Comparison of ENCODE assay signal across 26 cellular contexts in genomic region chr15:26023231-26023630, GRCh38.
DNase-seq lines count a peak whose midpoint lies in the region; ATAC-seq, FAIRE-seq and TF ChIP-seq lines count a peak whose summit lies in the region.
"Had no signal": no experiment of that assay in that cellular context is flagged by ENCODE, and none has a peak within 500 bp of the region (broad histone marks: within the 10 kb centered on the region; RNA-seq: fewer than 3 reads in every experiment).

No MANE protein-coding gene starts in this region.

- H3K4me1 Mint-ChIP-seq in activated naive CD4-positive, alpha-beta T cell treated with anti-CD3 and anti-CD28 coated beads, Interleukin-2, amount 10 ng/mL, durations not matched to agents 7 days and 5 days = no peaks in the 10 kb centered on the region
- H3K4me1 Mint-ChIP-seq in osteocyte (ENCODE audit: unreplicated experiment) = peaks cover 6% of the 10 kb centered on the region
- no peaks in the 10 kb centered on the region for H3K4me1 Mint-ChIP-seq in activated CD8-positive, alpha-beta T cell treated with anti-CD3 and anti-CD28 coated beads, Interleukin-2, amount 10 ng/mL, durations not matched to agents 7 days and 5 days (ENCODE audit: low read depth)
- H3K4me1 Mint-ChIP-seq: CD14-positive monocyte; CD8-positive, alpha-beta memory T cell had no signal

- H3K27me3 ChIP-seq in H1 (replicated peaks in 1 of 4; ENCODE audit: control insufficient read depth in 3 of 4, extremely low read depth in 1 of 4, insufficient read depth in 3 of 4, low read length in 3 of 4) = no peaks in the 10 kb centered on the region
- H3K27me3 ChIP-seq in small intestine (ENCODE audit: control insufficient read depth in 2 of 2, insufficient read depth in 2 of 2, low read length in 2 of 2) = no peaks in the 10 kb centered on the region
- H3K27me3 ChIP-seq: BE2C had no signal

- no peak for TF ChIP-seq POLR2A in H1 (IDR thresholded peaks at IDR 0.05; ENCODE audit: control extremely low read depth in 1 of 2, low read depth in 2 of 2, low read length in 2 of 2)

- H2AFZ ChIP-seq in H1 (ENCODE audit: low read length) = no peak overlapping the region

- no peaks in the 10 kb centered on the region for H3K36me3 ChIP-seq in H1 (ENCODE audit: control insufficient read depth in 2 of 4, insufficient read depth in 4 of 4, low read length in 3 of 4)
- no peaks in the 10 kb centered on the region for H3K36me3 ChIP-seq in small intestine (ENCODE audit: control insufficient read depth in 2 of 2, insufficient read depth in 2 of 2, low read length in 2 of 2)
- H3K36me3 ChIP-seq: BE2C had no signal

- no peak for TF ChIP-seq EP300 in H1 (IDR thresholded peaks at IDR 0.05; ENCODE audit: borderline replicate concordance in 1 of 2, low read depth in 2 of 2, low read length in 2 of 2)

- no peak overlapping the region for H3K4me2 ChIP-seq in H1 (ENCODE audit: insufficient read depth in 1 of 2, low read depth in 2 of 2, low read length in 2 of 2)

- H2BK20ac ChIP-seq in H1 (ENCODE audit: low read length) = no peak overlapping the region

- H3K9ac ChIP-seq in H1 (replicated peaks in 1 of 4; ENCODE audit: extremely low read depth in 1 of 4, low read depth in 3 of 4, low read length in 3 of 4) = no peak overlapping the region

- no peak overlapping the region for H2BK12ac ChIP-seq in H1 (ENCODE audit: low read depth, low read length)

- 90% methylated on average over 10 of the region's 10 CpGs; no CpG with 5 or more reads in 1 of the 2 experiments for WGBS in H1 (ENCODE audit: extremely low coverage in 1 of 2, insufficient coverage in 1 of 2, insufficient read length in 1 of 2, insufficient replicate concordance in 2 of 2, low coverage in 1 of 2, low lambda C conversion rate in 2 of 2, missing lambda C conversion rate in 1 of 2), 2 experiments
- WGBS in small intestine, 3 donors = 86 to 89% (median 88%) methylated on average over 10 of the region's 10 CpGs

- peak overlapping the region; percentile 3 for H3K27ac Mint-ChIP-seq in activated naive CD4-positive, alpha-beta T cell treated with anti-CD3 and anti-CD28 coated beads, Interleukin-2, amount 10 ng/mL, durations not matched to agents 7 days and 5 days
- H3K27ac Mint-ChIP-seq in osteocyte (ENCODE audit: unreplicated experiment) = no peak overlapping the region
- H3K27ac Mint-ChIP-seq in activated CD8-positive, alpha-beta T cell treated with anti-CD3 and anti-CD28 coated beads, Interleukin-2, amount 10 ng/mL, durations not matched to agents 7 days and 5 days = no peak overlapping the region
- H3K27ac Mint-ChIP-seq: CD14-positive monocyte; CD8-positive, alpha-beta memory T cell had no signal

- ATAC-seq in activated CD8-positive, alpha-beta T cell treated with anti-CD3 and anti-CD28 coated beads, Interleukin-2, amount 10 ng/mL, durations not matched to agents 7 days and 5 days = no peak
- ATAC-seq: HCT116, Panc1 had no signal

- no peaks in the 10 kb centered on the region for H3K27me3 Mint-ChIP-seq in activated naive CD4-positive, alpha-beta T cell treated with anti-CD3 and anti-CD28 coated beads, Interleukin-2, amount 10 ng/mL, durations not matched to agents 7 days and 5 days
- H3K27me3 Mint-ChIP-seq in osteocyte (ENCODE audit: unreplicated experiment) = no peaks in the 10 kb centered on the region
- H3K27me3 Mint-ChIP-seq in activated CD8-positive, alpha-beta T cell treated with anti-CD3 and anti-CD28 coated beads, Interleukin-2, amount 10 ng/mL, durations not matched to agents 7 days and 5 days (ENCODE audit: low read depth) = no peaks in the 10 kb centered on the region
- H3K27me3 Mint-ChIP-seq: CD8-positive, alpha-beta memory T cell had no signal

- H3K79me1 ChIP-seq in H1 (ENCODE audit: low read depth, low read length) = no peaks in the 10 kb centered on the region

- H3K56ac ChIP-seq in H1 (replicated peaks; ENCODE audit: insufficient read length, low read depth, low read length) = no peak overlapping the region

- H3K4me3 Mint-ChIP-seq in activated naive CD4-positive, alpha-beta T cell treated with anti-CD3 and anti-CD28 coated beads, Interleukin-2, amount 10 ng/mL, durations not matched to agents 7 days and 5 days = no peak overlapping the region
- H3K4me3 Mint-ChIP-seq in osteocyte (ENCODE audit: unreplicated experiment) = no peak overlapping the region
- H3K4me3 Mint-ChIP-seq in activated CD8-positive, alpha-beta T cell treated with anti-CD3 and anti-CD28 coated beads, Interleukin-2, amount 10 ng/mL, durations not matched to agents 7 days and 5 days = no peak overlapping the region
- H3K4me3 Mint-ChIP-seq: CD14-positive monocyte; CD8-positive, alpha-beta memory T cell had no signal

- no peak for DNase-seq in activated naive CD4-positive, alpha-beta T cell treated with anti-CD3 and anti-CD28 coated beads, Interleukin-2, amount 10 ng/mL, durations not matched to agents 7 days and 5 days
- DNase-seq in activated naive CD4-positive, alpha-beta T cell (lab: John Stamatoyannopoulos, UW) = no peak
- DNase-seq in H1 (ENCODE audit: low read depth in 1 of 2, low spot score in 2 of 2) (no peak), osteocyte (ENCODE audit: extremely low spot score, unreplicated experiment) (peak; percentile 36), NCI-H2227 treated with DMSO at 0.1 percent for 48 hours (lab: John Stamatoyannopoulos, UW) (no peak), small intestine (no peak)
- no peak for DNase-seq in activated CD8-positive, alpha-beta T cell treated with anti-CD3 and anti-CD28 coated beads, Interleukin-2, amount 10 ng/mL, durations not matched to agents 7 days and 5 days
- DNase-seq: 8988T; ACHN; BE2C; Calu3; CD8-positive, alpha-beta memory T cell; DMS79 treated with DMSO at 0.1 percent for 48 hours; GF-D8; NCI-H1092 treated with DMSO at 0.1 percent for 48 hours; NCI-H1436 treated with DMSO at 0.1 percent for 48 hours; NCI-H187 treated with DMSO at 0.1 percent for 48 hours; NCI-H446 treated with DMSO at 0.1 percent for 48 hours; NCI-H526; NCI-H82; SHP77 treated with DMSO at 0.1 percent for 48 hours had no signal

- H3K79me2 ChIP-seq in H1 (ENCODE audit: control insufficient read depth in 1 of 2, insufficient read depth in 2 of 2, low read length in 2 of 2) = no peaks in the 10 kb centered on the region

- no peaks in the 10 kb centered on the region for H3K36me3 Mint-ChIP-seq in activated naive CD4-positive, alpha-beta T cell treated with anti-CD3 and anti-CD28 coated beads, Interleukin-2, amount 10 ng/mL, durations not matched to agents 7 days and 5 days
- no peaks in the 10 kb centered on the region for H3K36me3 Mint-ChIP-seq in osteocyte (ENCODE audit: unreplicated experiment)
- no peaks in the 10 kb centered on the region for H3K36me3 Mint-ChIP-seq in activated CD8-positive, alpha-beta T cell treated with anti-CD3 and anti-CD28 coated beads, Interleukin-2, amount 10 ng/mL, durations not matched to agents 7 days and 5 days (ENCODE audit: low read depth)
- H3K36me3 Mint-ChIP-seq: CD14-positive monocyte; CD8-positive, alpha-beta memory T cell had no signal

- H2AK5ac ChIP-seq in H1 (ENCODE audit: low read depth, low read length) = no peak overlapping the region

- FAIRE-seq in H1 (lab: Jason Lieb, UNC) (no peak), small intestine (lab: Jason Lieb, UNC) (no peak)
- FAIRE-seq: GM12891 had no signal

- no peaks in the 10 kb centered on the region for H3K23me2 ChIP-seq in H1 (ENCODE audit: low read depth, low read length)

- POLR2A ChIA-PET in H1 (lab: Charles Lee; ENCODE audit: partially characterized antibody) = no interaction called here
- POLR2A ChIA-PET in activated CD8-positive, alpha-beta T cell treated with anti-CD3 and anti-CD28 coated beads, Interleukin-2, amount 10 ng/mL, durations not matched to agents 7 days and 5 days (lab: Charles Lee) = no interaction called here

- H3K4me1 ChIP-seq in H1 (replicated peaks in 1 of 4; ENCODE audit: control insufficient read depth in 3 of 4, insufficient read depth in 4 of 4, low read length in 3 of 4) (0 out of 7 replicates have a peak, but pooled peaks cover 0 to 2% (median 0%) of the 10 kb centered on the region in 4 experiments), small intestine (ENCODE audit: control insufficient read depth in 2 of 2, insufficient read depth in 1 of 2, low read depth in 1 of 2, low read length in 1 of 2) (no peaks in the 10 kb centered on the region)
- H3K4me1 ChIP-seq: BE2C had no signal

- no peak overlapping the region for H3K27ac ChIP-seq in H1 (ENCODE audit: low read depth, low read length)
- no peak overlapping the region for H3K27ac ChIP-seq in small intestine (ENCODE audit: low read depth in 1 of 2, low read length in 1 of 2)
- H3K27ac ChIP-seq: HL-60 had no signal

- H3K4ac ChIP-seq in H1 (replicated peaks; ENCODE audit: insufficient read length, low read depth, low read length) = no peak overlapping the region

- no peak overlapping the region for H4K8ac ChIP-seq in H1 (ENCODE audit: extremely low read depth, insufficient read depth, low read length)

- H3K4me3 ChIP-seq in H1 (ENCODE audit: extremely low read depth in 1 of 4, insufficient read depth in 2 of 4, low read depth in 3 of 4, low read length in 4 of 4) = no peak overlapping the region
- no peak overlapping the region for H3K4me3 ChIP-seq in small intestine (ENCODE audit: low read depth in 1 of 2, low read length in 2 of 2)

- CTCF ChIA-PET in activated naive CD4-positive, alpha-beta T cell treated with anti-CD3 and anti-CD28 coated beads, Interleukin-2, amount 10 ng/mL, durations not matched to agents 7 days and 5 days (lab: Charles Lee) = no interaction called here
- CTCF ChIA-PET in H1 (lab: Charles Lee; ENCODE audit: partially characterized antibody) = no interaction called here
- CTCF ChIA-PET in activated CD8-positive, alpha-beta T cell treated with anti-CD3 and anti-CD28 coated beads, Interleukin-2, amount 10 ng/mL, durations not matched to agents 7 days and 5 days (lab: Charles Lee) = no interaction called here

- H2BK120ac ChIP-seq in H1 (replicated peaks; ENCODE audit: low read depth, low read length) = no peak overlapping the region

- no peak overlapping the region for H3K23ac ChIP-seq in H1 (ENCODE audit: insufficient read length)

- H3K18ac ChIP-seq in H1 (ENCODE audit: extremely low read depth, low read length) = no peak overlapping the region

- H4K5ac ChIP-seq in H1 (ENCODE audit: insufficient read length, low read depth, low read length) = no peak overlapping the region

- H2BK5ac ChIP-seq in H1 (ENCODE audit: low read depth, low read length) = no peak overlapping the region

- H3K9me3 ChIP-seq in H1 (ENCODE audit: insufficient read depth in 2 of 2, low read depth in 1 of 2, low read length in 1 of 2) = no peaks in the 10 kb centered on the region
- H3K9me3 ChIP-seq in small intestine (ENCODE audit: control insufficient read depth, low read depth) = peaks cover 3% of the 10 kb centered on the region
- H3K9me3 ChIP-seq: BE2C had no signal

- no peak overlapping the region for H2BK15ac ChIP-seq in H1 (ENCODE audit: low read length)

- no peaks in the 10 kb centered on the region for H4K20me1 ChIP-seq in H1 (replicated peaks in 1 of 2; ENCODE audit: control insufficient read depth in 1 of 2, insufficient read depth in 2 of 2, low read length in 2 of 2)

- H3K14ac ChIP-seq in H1 (ENCODE audit: insufficient read length) = no peak overlapping the region

- no peak for TF ChIP-seq RAD21 in H1 (IDR thresholded peaks at IDR 0.05 in 1 of 2, conservative IDR thresholded peaks at IDR 0.05 in 1 of 2; ENCODE audit: low read depth in 2 of 2, low read length in 2 of 2)

- TF ChIP-seq CTCF in H1 (IDR thresholded peaks at IDR 0.05; ENCODE audit: control extremely low read depth in 1 of 3, insufficient read depth in 1 of 3, low read depth in 1 of 3, low read length in 3 of 3) (no peak), osteocyte (IDR thresholded peaks at IDR 0.05) (no peak)

- no peak overlapping the region for H4K91ac ChIP-seq in H1 (replicated peaks; ENCODE audit: insufficient read length, low read length)

- no peaks in the 10 kb centered on the region for H3K9me3 Mint-ChIP-seq in activated naive CD4-positive, alpha-beta T cell treated with anti-CD3 and anti-CD28 coated beads, Interleukin-2, amount 10 ng/mL, durations not matched to agents 7 days and 5 days
- H3K9me3 Mint-ChIP-seq in osteocyte (ENCODE audit: unreplicated experiment) = no peaks in the 10 kb centered on the region
- no peaks in the 10 kb centered on the region for H3K9me3 Mint-ChIP-seq in activated CD8-positive, alpha-beta T cell treated with anti-CD3 and anti-CD28 coated beads, Interleukin-2, amount 10 ng/mL, durations not matched to agents 7 days and 5 days (ENCODE audit: insufficient read depth)
